Comparison of ENCODE assay signal across 22 cellular contexts in genomic region chr3:147356145-147356908, GRCh38. TPM values are rescaled to one million over a fixed set of nuclear protein-coding genes. Genes with fewer than 3 reads are reported as not detected.
"Had no signal": no experiment of that assay in that cellular context is flagged by ENCODE, and none has a peak within 500 bp of the region (broad histone marks: within the 10 kb centered on the region; RNA-seq: fewer than 3 reads in every experiment).

No MANE protein-coding gene starts in this region.

- H3K4me3 ChIP-seq: coronary artery, esophagus muscularis mucosa, gastroesophageal sphincter, heart left ventricle, mucosa of descending colon, thyroid gland had no signal

- DNase-seq: activated CD4-positive, alpha-beta T cell treated with anti-CD3 and anti-CD28 coated beads for 48 hours; activated CD4-positive, CD25-positive, alpha-beta regulatory T cell; activated CD8-positive, alpha-beta T cell treated with anti-CD3 and anti-CD28 coated beads, Interleukin-2, amount 10 ng/mL, durations not matched to agents 7 days and 5 days; activated naive CD4-positive, alpha-beta T cell treated with anti-CD3 and anti-CD28 coated beads for 36 hours; activated T-cell treated with anti-CD3 and anti-CD28 coated beads, Interleukin-2, amount 50 U/mL, for 24 hours; anterior cingulate cortex; heart left ventricle; immature natural killer cell; kidney glomerular epithelial cell; left ventricle myocardium superior; mucosa of descending colon; naive B cell; nucleus accumbens; stimulated activated CD8-positive, alpha-beta memory T cell treated with anti-CD3 and anti-CD28 coated beads, Interleukin-4, amount 100 ng/mL, for 48 hours; stimulated activated naive CD4-positive, alpha-beta T cell treated with Interleukin-2 at 50 U/mL for 16 hours; T-cell; thyroid gland had no signal

- H3K4me1 ChIP-seq: thyroid gland had no signal

- H3K4me1 Mint-ChIP-seq: central memory CD8-positive, alpha-beta T cell; immature natural killer cell; memory B cell; naive B cell had no signal

- H3K36me3 Mint-ChIP-seq: memory B cell, T-cell had no signal

- H3K9me3 ChIP-seq: heart left ventricle, mucosa of descending colon, thyroid gland had no signal

- ATAC-seq: activated CD8-positive, alpha-beta T cell treated with anti-CD3 and anti-CD28 coated beads, Interleukin-2, amount 10 ng/mL, durations not matched to agents 7 days and 5 days; gastroesophageal sphincter; heart left ventricle; left ventricle myocardium superior; mucosa of descending colon; T-cell had no signal

- H3K4me3 Mint-ChIP-seq: activated CD8-positive, alpha-beta T cell treated with anti-CD3 and anti-CD28 coated beads, Interleukin-2, amount 10 ng/mL, durations not matched to agents 7 days and 5 days; activated naive CD4-positive, alpha-beta T cell treated with anti-CD3 and anti-CD28 coated beads for 36 hours; activated T-cell treated with anti-CD3 and anti-CD28 coated beads, Interleukin-2, amount 50 U/mL, for 24 hours; central memory CD8-positive, alpha-beta T cell; memory B cell; naive B cell; T-cell had no signal

- H3K27ac Mint-ChIP-seq: activated CD8-positive, alpha-beta T cell treated with anti-CD3 and anti-CD28 coated beads, Interleukin-2, amount 10 ng/mL, durations not matched to agents 7 days and 5 days; activated naive CD4-positive, alpha-beta T cell treated with anti-CD3 and anti-CD28 coated beads for 36 hours; activated T-cell treated with anti-CD3 and anti-CD28 coated beads, Interleukin-2, amount 50 U/mL, for 24 hours; immature natural killer cell; memory B cell; naive B cell; T-cell had no signal

- H3K27ac ChIP-seq: coronary artery, esophagus muscularis mucosa, gastroesophageal sphincter, heart left ventricle, thyroid gland had no signal

- H3K36me3 ChIP-seq: esophagus muscularis mucosa, gastroesophageal sphincter, heart left ventricle, thyroid gland had no signal

- H3K9me3 Mint-ChIP-seq: activated naive CD4-positive, alpha-beta T cell treated with anti-CD3 and anti-CD28 coated beads for 36 hours had no signal

RNA-seq across cellular contexts. Expression of gene ZIC4, which starts 50.0 kb away (rescaled TPM):
- total RNA-seq: activated CD8-positive, alpha-beta T cell treated with anti-CD3 and anti-CD28 coated beads, Interleukin-2, amount 10 ng/mL, durations not matched to agents 7 days and 5 days; activated naive CD4-positive, alpha-beta T cell treated with anti-CD3 and anti-CD28 coated beads for 36 hours; esophagus muscularis mucosa; heart left ventricle; left ventricle myocardium superior; mucosa of descending colon; T-cell; thyroid gland had no signal
- polyA plus RNA-seq: heart left ventricle, immature natural killer cell had no signal

RNA-seq across cellular contexts. Expression of gene ZIC1, which starts 52.8 kb away (rescaled TPM):
- total RNA-seq: activated CD8-positive, alpha-beta T cell treated with anti-CD3 and anti-CD28 coated beads, Interleukin-2, amount 10 ng/mL, durations not matched to agents 7 days and 5 days; activated naive CD4-positive, alpha-beta T cell treated with anti-CD3 and anti-CD28 coated beads for 36 hours; esophagus muscularis mucosa; left ventricle myocardium superior; T-cell; thyroid gland had no signal
- polyA plus RNA-seq: heart left ventricle, immature natural killer cell had no signal
